Comparison of ENCODE assay signal across 19 cellular contexts in genomic region chr20:31859266-31859997, GRCh38. TPM values are rescaled to one million over a fixed set of nuclear protein-coding genes. Genes with fewer than 3 reads are reported as not detected.
A peak's percentile ranks its signal among the peaks of the same experiment; 100 is the strongest.
DNase-seq lines count a peak whose midpoint lies in the region; ATAC-seq, FAIRE-seq and TF ChIP-seq lines count a peak whose summit lies in the region.
"Had no signal": no experiment of that assay in that cellular context is flagged by ENCODE, and none has a peak within 500 bp of the region (broad histone marks: within the 10 kb centered on the region; RNA-seq: fewer than 3 reads in every experiment).

No MANE protein-coding gene starts in this region.

- ATAC-seq in natural killer cell treated with Interleukin-12 subunit alpha and Interleukin-12 subunit beta and Interleukin-15 and Interleukin-18, amount 100 ng/mL, for 72 hours: no peak

- H3K4me2 ChIP-seq in astrocyte (ENCODE audit: low read length) (no peak overlapping the region), MM.1S (ENCODE audit: low read depth, low read length) (no peak overlapping the region)

- no peaks in the 10 kb centered on the region for H3K9me3 Mint-ChIP-seq in Caco-2 (ENCODE audit: unreplicated experiment)
- peaks cover 2% of the 10 kb centered on the region for H3K9me3 Mint-ChIP-seq in astrocyte (ENCODE audit: unreplicated experiment)
- H3K9me3 Mint-ChIP-seq in natural killer cell treated with Interleukin-12 subunit alpha and Interleukin-12 subunit beta and Interleukin-15 and Interleukin-18, amount 100 ng/mL, for 72 hours: no peaks in the 10 kb centered on the region
- H3K9me3 Mint-ChIP-seq: HFFc6 had no signal

- H3K4me1 ChIP-seq in Caco-2 (peaks cover 16% of the 10 kb centered on the region), astrocyte (ENCODE audit: insufficient read depth, low read length) (peaks cover 7% of the 10 kb centered on the region), spleen (peaks cover 13 to 33% (median 22%) of the 10 kb centered on the region in 6 donors), MM.1S (ENCODE audit: low read length) (peaks cover 11% of the 10 kb centered on the region)

- POLR2A ChIA-PET in Caco-2 (lab: Charles Lee): interaction anchor here (0.6 kb wide), 2 partner anchors 233 to 373 kb away, joined by 6 to 7 read pairs; no protein-coding TSS in a partner anchor

- peaks cover 7% of the 10 kb centered on the region for H3K27me3 Mint-ChIP-seq in Caco-2 (ENCODE audit: insufficient read depth, unreplicated experiment)
- peaks cover 40% of the 10 kb centered on the region for H3K27me3 Mint-ChIP-seq in astrocyte (ENCODE audit: low read depth, unreplicated experiment)
- H3K27me3 Mint-ChIP-seq in natural killer cell treated with Interleukin-12 subunit alpha and Interleukin-12 subunit beta and Interleukin-15 and Interleukin-18, amount 100 ng/mL, for 72 hours: peaks cover 8 to 15% of the 10 kb centered on the region in 2 donors

- H3K27ac Mint-ChIP-seq in Caco-2 (ENCODE audit: unreplicated experiment) (no peak overlapping the region), astrocyte (ENCODE audit: unreplicated experiment) (no peak overlapping the region)
- H3K27ac Mint-ChIP-seq in natural killer cell treated with Interleukin-12 subunit alpha and Interleukin-12 subunit beta and Interleukin-15 and Interleukin-18, amount 100 ng/mL, for 72 hours: no peak overlapping the region
- H3K27ac Mint-ChIP-seq: HFFc6 had no signal

- H3K79me2 ChIP-seq in astrocyte (ENCODE audit: insufficient read depth, low read length) (no peaks in the 10 kb centered on the region), MM.1S (ENCODE audit: low read length) (no peaks in the 10 kb centered on the region)

- H3K27ac ChIP-seq in astrocyte (ENCODE audit: low read depth, low read length) (no peak overlapping the region), spleen (no peak overlapping the region), MM.1S (ENCODE audit: low read length) (no peak overlapping the region)
- H3K27ac ChIP-seq: HL-60 had no signal

- H3K27me3 ChIP-seq in Caco-2 (replicated peaks; ENCODE audit: control insufficient read depth, insufficient read depth, low read length) (no peaks in the 10 kb centered on the region), astrocyte (ENCODE audit: insufficient read depth, low read length) (peaks cover 62% of the 10 kb centered on the region), spleen (replicated peaks in 1 of 7) (peaks cover 0 to 35% (median 15%) of the 10 kb centered on the region in 7 donors), MM.1S (replicated peaks; ENCODE audit: insufficient read depth, low read length) (peaks cover 98% of the 10 kb centered on the region)

- H3K9ac ChIP-seq in astrocyte (ENCODE audit: low read length) (no peak overlapping the region), MM.1S (ENCODE audit: low read length) (no peak overlapping the region)

- TF ChIP-seq POLR2A in spleen (IDR thresholded peaks at IDR 0.05): no peak

- no peak for FAIRE-seq in astrocyte (lab: Jason Lieb, UNC)
- FAIRE-seq: RCC 7860 had no signal

- H3K9me3 ChIP-seq in Caco-2: no peaks in the 10 kb centered on the region
- no peaks in the 10 kb centered on the region for H3K9me3 ChIP-seq in astrocyte (ENCODE audit: insufficient read depth, low read depth, low read length)
- H3K9me3 ChIP-seq in spleen: no peaks in the 10 kb centered on the region
- H3K9me3 ChIP-seq in MM.1S (replicated peaks; ENCODE audit: insufficient read depth, low read length): no peaks in the 10 kb centered on the region

- H3K36me3 Mint-ChIP-seq in Caco-2 (ENCODE audit: insufficient read depth, unreplicated experiment) (peaks cover 6% of the 10 kb centered on the region), astrocyte (ENCODE audit: low read depth, unreplicated experiment) (peaks cover 2% of the 10 kb centered on the region)
- no peaks in the 10 kb centered on the region for H3K36me3 Mint-ChIP-seq in natural killer cell treated with Interleukin-12 subunit alpha and Interleukin-12 subunit beta and Interleukin-15 and Interleukin-18, amount 100 ng/mL, for 72 hours

- 92 to 98% (median 95%) methylated on average over 4 to 5 of the region's 5 CpGs for WGBS in spleen, 5 donors

- CTCF ChIA-PET in Caco-2 (lab: Charles Lee): interaction anchor here (0.8 to 2.6 kb wide), 3 partner anchors 13 to 158 kb away, joined by 12 to 15 read pairs (median 12); partner anchors contain the start of gene PDRG1

- peak in 1 of 2 experiments; percentile 30 for DNase-seq in Caco-2
- no peak for DNase-seq in astrocyte (ENCODE audit: low read depth)
- DNase-seq in natural killer cell treated with Interleukin-12 subunit alpha and Interleukin-12 subunit beta and Interleukin-15 and Interleukin-18, amount 100 ng/mL, for 72 hours (ENCODE audit: low spot score): no peak
- peak; percentile 20 for DNase-seq in spleen
- no peak for DNase-seq in MM.1S
- DNase-seq in activated naive CD4-positive, alpha-beta T cell treated with Interleukin-2 at 50 U/mL for 16 hours: no peak
- no peak for DNase-seq in NCI-H1417 treated with DMSO at 0.1 percent for 48 hours (lab: John Stamatoyannopoulos, UW)
- DNase-seq: C1 segment of cervical spinal cord, HFFc6, KBM-7, NCI-H1092, NCI-H1694, NCI-H446, NCI-H774, SHP77 treated with DMSO at 0.1 percent for 48 hours had no signal

- H3K36me3 ChIP-seq in Caco-2 (ENCODE audit: control insufficient read depth, insufficient read depth, low read length): no peaks in the 10 kb centered on the region
- H3K36me3 ChIP-seq in astrocyte (ENCODE audit: insufficient read depth, low read length): no peaks in the 10 kb centered on the region
- no peaks in the 10 kb centered on the region for H3K36me3 ChIP-seq in spleen
- H3K36me3 ChIP-seq in MM.1S (replicated peaks; ENCODE audit: insufficient read depth, low read length): no peaks in the 10 kb centered on the region

- intact Hi-C loops in Caco-2 (cut with micrococcal nuclease; ENCODE audit: unreplicated experiment) (no loop called here), spleen (cut with DNase I; ENCODE audit: low total_unique reads) (loop anchor here (10.0 kb wide), 2 partner anchors 95 to 235 kb away; partner anchors contain the start of gene PDRG1)

- no peaks in the 10 kb centered on the region for H3F3A ChIP-seq in MM.1S (ENCODE audit: insufficient read depth, low read length)

- TF ChIP-seq CTCF in Caco-2 (IDR thresholded peaks at IDR 0.05; ENCODE audit: insufficient read depth in 1 of 2, low read depth in 1 of 2, low read length in 1 of 2, severe bottlenecking in 1 of 2, unreplicated experiment in 1 of 2): no peak
- no peak for TF ChIP-seq CTCF in astrocyte (IDR thresholded peaks at IDR 0.05; ENCODE audit: insufficient read depth, low read depth, low read length)
- no peak for TF ChIP-seq CTCF in spleen (IDR thresholded peaks at IDR 0.05 in 8 of 11, conservative IDR thresholded peaks at IDR 0.05 in 3 of 11)
- TF ChIP-seq CTCF in MM.1S (IDR thresholded peaks at IDR 0.05; ENCODE audit: low read length): no peak

- H3K4me1 Mint-ChIP-seq in Caco-2 (ENCODE audit: low read depth, unreplicated experiment) (peaks cover 8% of the 10 kb centered on the region), astrocyte (ENCODE audit: low read depth, unreplicated experiment) (no peaks in the 10 kb centered on the region)
- H3K4me1 Mint-ChIP-seq in natural killer cell treated with Interleukin-12 subunit alpha and Interleukin-12 subunit beta and Interleukin-15 and Interleukin-18, amount 100 ng/mL, for 72 hours (ENCODE audit: low read depth in 2 of 2): peaks cover 0 to 10% of the 10 kb centered on the region in 2 donors

- BruUV-seq in Caco-2 (replicated peaks; lab: Mats Ljungman, UMichigan): no TSS peak

- H3K9me2 ChIP-seq in MM.1S (replicated peaks; ENCODE audit: insufficient read depth, low read length): no peaks in the 10 kb centered on the region

- no peak overlapping the region for H2AFZ ChIP-seq in astrocyte (ENCODE audit: low read depth, low read length)
- H2AFZ ChIP-seq in MM.1S (ENCODE audit: low read length): no peak overlapping the region

- peak overlapping the region; percentile 78 for H3K4me3 Mint-ChIP-seq in Caco-2 (ENCODE audit: unreplicated experiment)
- peak overlapping the region; percentile 43 for H3K4me3 Mint-ChIP-seq in astrocyte (ENCODE audit: unreplicated experiment)
- peak overlapping the region; percentile 32 for H3K4me3 Mint-ChIP-seq in natural killer cell treated with Interleukin-12 subunit alpha and Interleukin-12 subunit beta and Interleukin-15 and Interleukin-18, amount 100 ng/mL, for 72 hours
- H3K4me3 Mint-ChIP-seq: HFFc6 had no signal

- H3K4me3 ChIP-seq in Caco-2 (ENCODE audit: low read depth, low read length) (no peak overlapping the region), astrocyte (ENCODE audit: insufficient read depth, low read depth, low read length) (no peak overlapping the region), spleen (no peak overlapping the region), MM.1S (ENCODE audit: low read length) (no peak overlapping the region)

- H4K20me1 ChIP-seq in astrocyte (ENCODE audit: insufficient read depth, low read length): no peaks in the 10 kb centered on the region
- H4K20me1 ChIP-seq in MM.1S (ENCODE audit: insufficient read depth, low read length): no peaks in the 10 kb centered on the region

RNA-seq across cellular contexts. Expression of gene DUSP15, which starts 10.9 kb away (rescaled TPM):
- 8.2 and 9.1 TPM in 2 replicates for total RNA-seq in Caco-2 (2022)
- 1.2 and 3.1 TPM in 2 replicates for total RNA-seq in astrocyte
- total RNA-seq in natural killer cell treated with Interleukin-12 subunit alpha and Interleukin-12 subunit beta and Interleukin-15 and Interleukin-18, amount 100 ng/mL, for 72 hours: not detected
- total RNA-seq in spleen: 1 to 10 TPM in 6 of 7 donors, under 1 TPM in 1; 0.69 to 7.3 (median 2.1) TPM
- 1 to 10 TPM; 2.5 to 6.7 (median 3.0) TPM for polyA plus RNA-seq in spleen
- total RNA-seq: HFFc6 had no signal
- polyA plus RNA-seq: AG04450 had no signal

RNA-seq across cellular contexts. Expression of gene TTLL9, which starts 11.0 kb away (rescaled TPM):
- total RNA-seq in Caco-2 (2022): not detected in 2 replicates
- 0.34 and 0.41 TPM in 2 replicates for total RNA-seq in astrocyte
- total RNA-seq in natural killer cell treated with Interleukin-12 subunit alpha and Interleukin-12 subunit beta and Interleukin-15 and Interleukin-18, amount 100 ng/mL, for 72 hours: not detected
- under 1 TPM; 0.23 to 0.79 (median 0.37) TPM for total RNA-seq in spleen
- under 1 TPM; 0.22 to 0.33 (median 0.30) TPM for polyA plus RNA-seq in spleen
- total RNA-seq: HFFc6, M059J had no signal
- polyA plus RNA-seq: AG04450 had no signal

RNA-seq across cellular contexts. Expression of gene FOXS1, which starts 14.0 kb away (rescaled TPM):
- not detected in 2 replicates for total RNA-seq in Caco-2 (2022)
- 26.0 and 37.1 TPM in 2 replicates for total RNA-seq in astrocyte
- total RNA-seq in natural killer cell treated with Interleukin-12 subunit alpha and Interleukin-12 subunit beta and Interleukin-15 and Interleukin-18, amount 100 ng/mL, for 72 hours: not detected
- 1 to 10 TPM; 1.4 to 5.6 (median 1.9) TPM for total RNA-seq in spleen
- 1 to 10 TPM; 1.9 to 5.7 (median 2.8) TPM for polyA plus RNA-seq in spleen
- total RNA-seq: HFFc6 had no signal
- polyA plus RNA-seq: AG04450 had no signal

RNA-seq across cellular contexts. Expression of gene MYLK2, which starts 40.3 kb away (rescaled TPM):
- total RNA-seq in Caco-2 (2022): 0.77 and 0.91 TPM in 2 replicates
- total RNA-seq in astrocyte: 2.1 and 3.1 TPM in 2 replicates
- total RNA-seq in natural killer cell treated with Interleukin-12 subunit alpha and Interleukin-12 subunit beta and Interleukin-15 and Interleukin-18, amount 100 ng/mL, for 72 hours: 1 to 10 TPM in 1 of 2 donors, under 1 TPM in 1; 0.98 to 1.8 TPM
- 1 to 10 TPM in 6 of 7 donors, under 1 TPM in 1; 0.97 to 3.4 (median 2.2) TPM for total RNA-seq in spleen
- polyA plus RNA-seq in spleen: 1 to 10 TPM; 1.7 to 1.9 (median 1.8) TPM
- polyA plus RNA-seq: AG04450 had no signal
